9 cellular contexts compared by ENCODE assay signal in the genomic region with DNA sequence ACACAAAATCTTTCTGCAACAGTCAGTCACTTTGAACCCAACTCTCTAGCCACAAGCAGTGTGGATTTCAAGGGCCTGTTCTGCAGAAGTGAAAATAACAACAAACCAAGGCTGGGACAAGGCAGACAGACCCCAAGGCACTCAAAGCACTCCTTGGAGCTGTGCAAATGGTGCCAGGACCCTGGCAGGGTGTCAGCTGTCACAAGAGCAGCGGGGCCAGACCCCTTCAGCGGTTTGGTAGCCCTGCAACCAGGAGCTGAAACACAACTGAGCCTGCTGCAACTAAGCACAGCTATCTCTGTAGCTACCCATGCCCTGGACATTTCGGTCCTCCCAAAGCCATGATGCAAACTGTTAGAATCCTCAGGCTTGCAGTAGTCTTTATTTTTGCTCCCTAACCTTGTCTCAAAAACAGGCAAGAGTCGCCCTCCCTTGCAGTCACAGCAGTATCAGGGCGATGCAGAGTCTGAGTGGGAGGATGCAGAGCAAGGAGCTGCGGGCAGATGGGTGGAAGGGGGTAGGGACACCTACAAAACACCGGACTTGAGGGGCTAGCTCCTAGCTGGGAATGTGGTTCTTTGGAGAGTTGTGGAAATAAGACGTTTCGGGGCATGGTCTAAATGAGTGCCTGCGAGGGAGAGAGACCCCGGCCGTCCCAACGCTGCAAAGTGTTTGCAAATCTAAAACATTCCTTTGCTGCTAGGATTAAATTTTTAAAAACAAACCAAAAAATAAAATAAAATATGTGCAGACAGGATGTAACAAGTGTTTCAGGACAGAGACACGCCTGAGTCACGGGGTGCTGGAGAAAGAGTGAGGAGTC. TPM values are rescaled to one million over a fixed set of nuclear protein-coding genes. Genes with fewer than 3 reads are reported as not detected.
A peak's percentile ranks its signal among the peaks of the same experiment; 100 is the strongest.
DNase-seq lines count a peak whose midpoint lies in the region; ATAC-seq and TF ChIP-seq lines count a peak whose summit lies in the region.
"Had no signal": no experiment of that assay in that cellular context is flagged by ENCODE, and none has a peak within 500 bp of the region (broad histone marks: within the 10 kb centered on the region; RNA-seq: fewer than 3 reads in every experiment).

No MANE protein-coding gene starts in this region.

- H3F3A ChIP-seq in PC-9 (ENCODE audit: insufficient read depth, low read depth), result peaks cover 10% of the 10 kb centered on the region; the same call in 1 of the 2 replicates

- BruUV-seq in PC-9 (replicated peaks; lab: Mats Ljungman, UMichigan), result TSS peak; percentile 44

- no peak overlapping the region for H3K27ac ChIP-seq in CD8-positive, alpha-beta T cell (ENCODE audit: low read depth, low read length)
- no peak overlapping the region for H3K27ac ChIP-seq in PC-9
- peak overlapping the region; percentile 53 to 77 for H3K27ac ChIP-seq in esophagus (ENCODE audit: low read depth in 2 of 2, low read length in 1 of 2)
- H3K27ac ChIP-seq: HL-60 had no signal

- peaks cover 15% of the 10 kb centered on the region for H3K4me1 Mint-ChIP-seq in CD8-positive, alpha-beta T cell (ENCODE audit: low read depth)

- no peaks in the 10 kb centered on the region for H3K36me3 Mint-ChIP-seq in CD8-positive, alpha-beta T cell

- peaks cover 13% of the 10 kb centered on the region for H3K4me1 ChIP-seq in CD8-positive, alpha-beta T cell (ENCODE audit: insufficient read depth, low read length)
- H3K4me1 ChIP-seq in PC-9 (replicated peaks; ENCODE audit: insufficient read depth) (peaks cover 64% of the 10 kb centered on the region), esophagus (ENCODE audit: control insufficient read depth in 2 of 2, insufficient read depth in 2 of 2, low read length in 1 of 2) (peaks cover 2 to 9% of the 10 kb centered on the region in 2 donors)

- POLR2A ChIA-PET in CD8-positive, alpha-beta T cell (lab: Charles Lee), result no interaction called here
- POLR2A ChIA-PET in PC-9 (lab: Charles Lee; ENCODE audit: unreplicated experiment), result no interaction called here

- no peak overlapping the region; the same call in 1 of the 2 replicates for H2AFZ ChIP-seq in PC-9

- H3K27me3 ChIP-seq in CD8-positive, alpha-beta T cell (ENCODE audit: insufficient read depth, low read length), result peaks cover 28% of the 10 kb centered on the region
- H3K27me3 ChIP-seq in PC-9 (ENCODE audit: insufficient read depth, low read depth) (no peaks in the 10 kb centered on the region), esophagus (ENCODE audit: control insufficient read depth in 1 of 2, insufficient read depth in 2 of 2, low read length in 2 of 2) (no peaks in the 10 kb centered on the region)

- H3K9me3 Mint-ChIP-seq in CD8-positive, alpha-beta T cell, result no peaks in the 10 kb centered on the region

- peaks cover 87% of the 10 kb centered on the region for H3K79me2 ChIP-seq in PC-9 (ENCODE audit: low read depth)

- H3K36me3 ChIP-seq in CD8-positive, alpha-beta T cell (ENCODE audit: insufficient read depth, low read length), result no peaks in the 10 kb centered on the region
- H3K36me3 ChIP-seq in PC-9 (ENCODE audit: low read depth) (no peaks in the 10 kb centered on the region), esophagus (ENCODE audit: control insufficient read depth in 2 of 2, insufficient read depth in 2 of 2, low read length in 1 of 2) (no peaks in the 10 kb centered on the region)

- H3K27me3 Mint-ChIP-seq in CD8-positive, alpha-beta T cell (ENCODE audit: low read depth), result peaks cover 62% of the 10 kb centered on the region

- intact Hi-C loops in CD8-positive, alpha-beta T cell (cut with DNase I, micrococcal nuclease), result loop anchor here in 1 of 2 experiments (10.0 kb wide), 1 partner anchor 1933 kb away; no protein-coding TSS in a partner anchor
- intact Hi-C loops in PC-9 (cut with micrococcal nuclease; ENCODE audit: unreplicated experiment), result loop anchor here (2.0 to 10.0 kb wide), 5 partner anchors 70 to 430 kb away; partner anchors contain the start of gene TCP11L2

- peak overlapping the region; percentile 80 for H3K4me2 ChIP-seq in PC-9

- CTCF ChIA-PET in CD8-positive, alpha-beta T cell (lab: Charles Lee), result interaction anchor here (1.0 to 5.8 kb wide), 9 partner anchors 9 to 718 kb away, joined by 3 to 60 read pairs (median 6); no protein-coding TSS in a partner anchor
- CTCF ChIA-PET in PC-9 (lab: Charles Lee), result interaction anchor here (1.0 to 1.6 kb wide), 2 partner anchors 11 to 86 kb away, joined by 4 to 13 read pairs; no protein-coding TSS in a partner anchor

- H3K4me3 Mint-ChIP-seq in CD8-positive, alpha-beta T cell, result peak overlapping the region; percentile 76

- DNase-seq in CD8-positive, alpha-beta T cell, result no peak
- DNase-seq in PC-9 (no peak), occipital lobe (lab: John Stamatoyannopoulos, UW) (peak; percentile 70), HCEC 1CT (no peak)
- DNase-seq in activated CD8-positive, alpha-beta memory T cell treated with anti-CD3 and anti-CD28 coated beads, Interleukin-2, amount 50 U/mL, for 4 hours, result no peak

- no peaks in the 10 kb centered on the region for H3K9me2 ChIP-seq in PC-9 (ENCODE audit: insufficient read depth)

- no peak overlapping the region for H3K4me3 ChIP-seq in CD8-positive, alpha-beta T cell (ENCODE audit: low read depth, low read length)
- peak overlapping the region; percentile 78 for H3K4me3 ChIP-seq in PC-9
- peak overlapping the region; percentile 48 to 63 for H3K4me3 ChIP-seq in esophagus (ENCODE audit: low read depth in 1 of 2, low read length in 2 of 2)

- H3K9me3 ChIP-seq in CD8-positive, alpha-beta T cell (ENCODE audit: low read length), result no peaks in the 10 kb centered on the region
- H3K9me3 ChIP-seq in PC-9 (ENCODE audit: insufficient read depth, low read depth), result no peaks in the 10 kb centered on the region
- no peaks in the 10 kb centered on the region for H3K9me3 ChIP-seq in esophagus (ENCODE audit: control insufficient read depth in 2 of 2, insufficient read depth in 1 of 2, low read depth in 1 of 2, low read length in 1 of 2)

- WGBS in esophagus, 2 donors, result 32 to 41% methylated on average over 15 of the region's 15 CpGs

- H4K20me1 ChIP-seq in PC-9 (ENCODE audit: insufficient read depth), result no peaks in the 10 kb centered on the region

- no peak for ATAC-seq in CD8-positive, alpha-beta T cell
- ATAC-seq in HG03159 (IDR thresholded peaks at IDR 0.05; ENCODE audit: unreplicated experiment) (no peak), HG03175 (IDR thresholded peaks at IDR 0.05; ENCODE audit: unreplicated experiment) (no peak)

- TF ChIP-seq CTCF in CD8-positive, alpha-beta T cell (IDR thresholded peaks at IDR 0.05), result no peak
- no peak for TF ChIP-seq CTCF in PC-9 (conservative IDR thresholded peaks at IDR 0.05)

- no peak overlapping the region for H3K27ac Mint-ChIP-seq in CD8-positive, alpha-beta T cell

RNA-seq across cellular contexts. Expression of gene NUAK1, which starts 1.1 kb away (rescaled TPM):
- 1 to 10 TPM in 1 of 2 experiments, under 1 TPM in 1; 0.65 to 1.1 TPM for total RNA-seq in CD8-positive, alpha-beta T cell
- total RNA-seq in PC-9 (2021) (7.9 and 8.3 TPM in 2 replicates), occipital lobe (40.6 TPM)
- under 1 TPM; 0.73 to 0.82 TPM for polyA plus RNA-seq in esophagus

Comparison
In these comparisons a context has a peak if more than half of its experiments do, and no peak if none do; other contexts are left out.
1. H3K27ac ChIP-seq: peak in esophagus (2 of 2); none in CD8-positive, alpha-beta T cell (single experiment) and PC-9 (single experiment).